Comparison of ENCODE assay signal across 8 cellular contexts in the genomic region with DNA sequence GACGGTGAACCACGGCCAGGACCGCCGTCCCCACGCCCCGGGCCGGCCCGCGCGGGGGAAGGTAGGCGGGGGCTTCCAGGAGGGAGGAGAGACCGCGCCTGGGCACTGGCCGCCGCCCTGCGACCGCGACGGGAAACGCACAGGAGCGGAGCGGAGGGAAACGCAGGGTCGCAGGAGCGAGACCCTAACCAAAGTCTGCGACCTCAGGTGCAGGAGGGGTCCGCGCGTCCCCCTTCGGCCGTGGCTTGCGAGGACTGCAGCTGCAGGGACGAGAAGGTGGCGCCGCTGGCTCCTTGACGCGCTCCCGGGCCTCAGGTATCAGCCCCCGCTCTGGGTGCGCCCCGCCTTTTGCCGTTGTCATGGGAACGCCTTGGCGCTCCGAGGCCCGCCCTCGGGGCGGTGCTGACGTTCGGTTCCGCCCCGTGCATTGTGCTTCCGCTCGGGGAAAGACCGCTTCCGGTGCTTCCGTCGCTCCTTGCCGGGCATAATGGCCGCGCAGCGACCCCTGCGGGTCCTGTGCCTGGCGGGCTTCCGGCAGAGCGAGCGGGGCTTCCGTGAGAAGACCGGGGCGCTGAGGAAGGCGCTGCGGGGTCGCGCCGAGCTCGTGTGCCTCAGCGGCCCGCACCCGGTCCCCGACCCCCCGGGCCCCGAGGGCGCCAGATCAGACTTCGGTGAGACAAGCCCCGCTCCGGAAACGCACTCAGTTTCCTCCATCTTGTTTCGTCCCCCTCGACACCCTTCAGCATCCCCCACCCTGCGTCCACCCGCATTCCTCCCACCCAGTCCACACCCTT. TPM values are rescaled to one million over a fixed set of nuclear protein-coding genes. Genes with fewer than 3 reads are reported as not detected.
DNase-seq lines count a peak whose midpoint lies in the region; ATAC-seq and TF ChIP-seq lines count a peak whose summit lies in the region.

A gene (plus strand): TSS at position 462 of the 794 bp plus-strand sequence. CDS start 26 bp downstream, at position 488.

- no peaks in the 10 kb centered on the region for H3K9me3 Mint-ChIP-seq in IgD-negative memory B cell

- H3K9ac ChIP-seq in muscle layer of colon (ENCODE audit: low read length): peak within 1 kb of the TSS; percentile 71

- peak; percentile 76 for ATAC-seq in GM21526 (IDR thresholded peaks at IDR 0.05; ENCODE audit: low FRiP score, unreplicated experiment)

- H3K4me3 ChIP-seq in PC-9: peak within 1 kb of the TSS; percentile 93
- peak within 1 kb of the TSS; percentile 79 for H3K4me3 ChIP-seq in muscle layer of colon (ENCODE audit: low read depth in 1 of 2, low read length in 2 of 2)

- DNase-seq in DMS153 (lab: John Stamatoyannopoulos, UW) (peak; percentile 77), PC-9 (peak; percentile 82 to 98), erythroblast (lab: John Stamatoyannopoulos, UW) (peak; percentile 96 to 98)
- peak; percentile 98 for DNase-seq in activated T-cell treated with anti-CD3 and anti-CD28 coated beads, Interleukin-2, amount 50 U/mL, for 1 hour
- DNase-seq in stimulated activated CD8-positive, alpha-beta memory T cell treated with anti-CD3 and anti-CD28 coated beads, Interleukin-7, amount 100 ng/mL, for 4 hours (ENCODE audit: low read depth in 2 of 2): peak; percentile 94 to 95

- peak within 1 kb of the TSS; percentile 84 to 95 (median 93) for H3K27ac Mint-ChIP-seq in IgD-negative memory B cell

- peaks cover 5% of the 10 kb centered on the region for H3K36me3 Mint-ChIP-seq in IgD-negative memory B cell

- peaks cover 35% of the 10 kb centered on the region for H3K4me1 ChIP-seq in PC-9 (replicated peaks; ENCODE audit: insufficient read depth)
- H3K4me1 ChIP-seq in muscle layer of colon (ENCODE audit: insufficient read depth, low read length): peaks cover 23% of the 10 kb centered on the region

- H3K27me3 Mint-ChIP-seq in IgD-negative memory B cell: no peaks in the 10 kb centered on the region

- peak within 1 kb of the TSS; percentile 98 for H3K4me2 ChIP-seq in PC-9

- TF ChIP-seq CTCF in PC-9 (conservative IDR thresholded peaks at IDR 0.05): peak; percentile 49

- TF ChIP-seq POLR2A in erythroblast (IDR thresholded peaks at IDR 0.05; ENCODE audit: low read length): peak; percentile 85

- H3K79me2 ChIP-seq in PC-9 (ENCODE audit: low read depth): peaks cover 19% of the 10 kb centered on the region

- POLR2A ChIA-PET in PC-9 (lab: Charles Lee; ENCODE audit: unreplicated experiment): no interaction called here

- CTCF ChIA-PET in PC-9 (lab: Charles Lee): interaction anchor here (0.9 kb wide), 1 partner anchor 133 kb away, joined by 3 read pairs; no protein-coding TSS in a partner anchor

- H3K4me1 Mint-ChIP-seq in IgD-negative memory B cell: peaks cover 7 to 13% (median 13%) of the 10 kb centered on the region in 3 donors

- no TSS peak for BruUV-seq in PC-9 (replicated peaks; lab: Mats Ljungman, UMichigan)

- H3K27ac ChIP-seq in PC-9: peak within 1 kb of the TSS; percentile 73
- H3K27ac ChIP-seq in muscle layer of colon (ENCODE audit: low read depth, low read length): peak within 1 kb of the TSS; percentile 96

- peaks cover 44% of the 10 kb centered on the region for H3F3A ChIP-seq in PC-9 (ENCODE audit: insufficient read depth, low read depth)

- peaks cover 7% of the 10 kb centered on the region; the same call in 1 of the 2 replicates for H3K36me3 ChIP-seq in PC-9 (ENCODE audit: low read depth)
- peaks cover 42% of the 10 kb centered on the region for H3K36me3 ChIP-seq in muscle layer of colon (ENCODE audit: insufficient read depth, low read length)

- no peaks in the 10 kb centered on the region for H4K20me1 ChIP-seq in PC-9 (ENCODE audit: insufficient read depth)

- peak within 1 kb of the TSS; percentile 83 for H2AFZ ChIP-seq in PC-9

- H3K9me2 ChIP-seq in PC-9 (ENCODE audit: insufficient read depth): no peaks in the 10 kb centered on the region

- H3K9me3 ChIP-seq in PC-9 (ENCODE audit: insufficient read depth, low read depth): no peaks in the 10 kb centered on the region
- no peaks in the 10 kb centered on the region for H3K9me3 ChIP-seq in muscle layer of colon (ENCODE audit: low read length)

- H3K27me3 ChIP-seq in PC-9 (ENCODE audit: insufficient read depth, low read depth) (no peaks in the 10 kb centered on the region), muscle layer of colon (ENCODE audit: control insufficient read depth in 1 of 2, insufficient read depth in 2 of 2, low read length in 2 of 2) (no peaks in the 10 kb centered on the region)

- intact Hi-C loops in PC-9 (cut with micrococcal nuclease; ENCODE audit: unreplicated experiment): loop anchor here (2.0 to 5.0 kb wide), 4 partner anchors 324 to 469 kb away; a partner anchor contains a TSS

- peak within 1 kb of the TSS; percentile 86 to 95 (median 92) for H3K4me3 Mint-ChIP-seq in IgD-negative memory B cell

RNA-seq across cellular contexts. Expression of the gene that starts here (rescaled TPM):
- 62.5 TPM for polyA plus RNA-seq in IgD-negative memory B cell
- 34.4 and 35.4 TPM in 2 replicates for total RNA-seq in PC-9 (2021)

Comparison
In these comparisons a context has a peak if more than half of its experiments do, and no peak if none do; other contexts are left out.
1. Peak in every context shown above with its lines: DNase-seq, ATAC-seq, H3K4me3 ChIP-seq and H3K27ac ChIP-seq.